ENCODE assay signal across 9 cellular contexts in the genomic region with DNA sequence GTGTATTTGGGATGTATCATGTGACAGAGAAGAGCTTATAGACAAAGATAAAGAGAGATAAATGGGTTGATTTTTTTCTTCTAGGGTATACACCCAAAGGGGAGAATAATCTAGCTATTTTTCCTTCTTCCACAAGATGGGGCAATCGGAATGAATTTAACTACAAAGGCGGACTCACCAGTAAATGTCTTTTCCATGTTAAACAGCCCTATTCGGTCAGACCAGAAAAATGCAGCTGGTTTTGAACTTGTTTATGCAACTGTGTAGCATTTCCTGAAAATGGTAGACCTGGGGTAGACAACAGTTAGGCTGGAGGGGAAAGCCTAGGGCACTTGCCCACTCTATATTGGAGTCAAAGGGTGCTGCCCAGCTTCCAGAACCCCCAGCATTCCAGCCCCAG.
DNase-seq lines count a peak whose midpoint lies in the region; ATAC-seq and TF ChIP-seq lines count a peak whose summit lies in the region.
"Had no signal": no experiment of that assay in that cellular context is flagged by ENCODE, and none has a peak within 500 bp of the region (broad histone marks: within the 10 kb centered on the region; RNA-seq: fewer than 3 reads in every experiment).

No MANE protein-coding gene starts in this region.

- H3K27me3 ChIP-seq in dorsolateral prefrontal cortex (no peaks in the 10 kb centered on the region), aorta (ENCODE audit: control insufficient read depth in 1 of 2, insufficient read depth in 2 of 2, low read length in 1 of 2) (no peaks in the 10 kb centered on the region)

- H3K9me3 Mint-ChIP-seq in osteocyte (ENCODE audit: unreplicated experiment) = peaks cover 7% of the 10 kb centered on the region

- no peak overlapping the region for H3K4me3 Mint-ChIP-seq in osteocyte (ENCODE audit: unreplicated experiment)
- H3K4me3 Mint-ChIP-seq: T-helper 1 cell treated with Interleukin-12 subunit alpha and Interleukin-12 subunit beta and Interleukin-4 antibody, amounts not matched to agents 30 μg/mL and 1 μg/mL, for 36 hours had no signal

- WGBS in aorta, 2 donors = 17% methylated on average over 3 of the region's 3 CpGs

- ATAC-seq in aorta (ENCODE audit: low FRiP score) (no peak), GM21619 (IDR thresholded peaks at IDR 0.05; ENCODE audit: unreplicated experiment) (no peak)

- no peaks in the 10 kb centered on the region for H3K9me3 ChIP-seq in aorta (ENCODE audit: control insufficient read depth, low read length)

- peak overlapping the region in 20 of 59 donors; percentile 3 to 98 (median 87) for H3K27ac ChIP-seq in dorsolateral prefrontal cortex
- no peak overlapping the region for H3K27ac ChIP-seq in aorta (ENCODE audit: low read depth in 1 of 2, low read length in 2 of 2)

- no peaks in the 10 kb centered on the region for H3K36me3 Mint-ChIP-seq in osteocyte (ENCODE audit: unreplicated experiment)

- no peak overlapping the region for H3K4me3 ChIP-seq in dorsolateral prefrontal cortex
- H3K4me3 ChIP-seq in aorta (ENCODE audit: low read length in 2 of 2) = no peak overlapping the region

- peaks cover 14% of the 10 kb centered on the region for H3K4me1 Mint-ChIP-seq in osteocyte (ENCODE audit: unreplicated experiment)

- DNase-seq in GM04504 (ENCODE audit: low read depth) = peak; percentile 3
- DNase-seq in NCI-H2227 treated with DMSO at 0.1 percent for 48 hours (lab: John Stamatoyannopoulos, UW) = peak; percentile 52
- no peak for DNase-seq in dorsolateral prefrontal cortex
- DNase-seq in osteocyte (ENCODE audit: extremely low spot score, unreplicated experiment) = no peak
- no peak for DNase-seq in stimulated activated CD4-positive, alpha-beta T cell treated with anti-CD3 and anti-CD28 coated beads, Interleukin-4, amount 100 ng/mL, for 4 hours
- DNase-seq in aorta = no peak
- no peak for DNase-seq in stimulated activated CD4-positive, alpha-beta T cell treated with anti-CD3 and anti-CD28 coated beads, Interleukin-1b, Interleukin-23, amount 100 ng/mL, for 48 hours

- H3K4me1 ChIP-seq in aorta (ENCODE audit: control insufficient read depth in 1 of 2, insufficient read depth in 2 of 2, low read length in 2 of 2) = no peaks in the 10 kb centered on the region

- no peaks in the 10 kb centered on the region for H3K36me3 ChIP-seq in aorta (ENCODE audit: control insufficient read depth in 1 of 2, insufficient read depth in 2 of 2, low read length in 1 of 2)

- H3K27ac Mint-ChIP-seq in osteocyte (ENCODE audit: unreplicated experiment) = no peak overlapping the region
- H3K27ac Mint-ChIP-seq: T-helper 1 cell treated with Interleukin-12 subunit alpha and Interleukin-12 subunit beta and Interleukin-4 antibody, amounts not matched to agents 30 μg/mL and 1 μg/mL, for 36 hours had no signal

- peaks cover 19% of the 10 kb centered on the region for H3K27me3 Mint-ChIP-seq in osteocyte (ENCODE audit: unreplicated experiment)

- intact Hi-C loops in dorsolateral prefrontal cortex (cut with DNase I) = loop anchor here (1.0 to 10.0 kb wide), 9 partner anchors 59 to 953 kb away; no protein-coding TSS in a partner anchor
- intact Hi-C loops in aorta (cut with DNase I) = no loop called here

- TF ChIP-seq CTCF in dorsolateral prefrontal cortex (IDR thresholded peaks at IDR 0.05 in 54 of 56, conservative IDR thresholded peaks at IDR 0.05 in 2 of 56; ENCODE audit: low read depth in 1 of 56, partially characterized antibody in 56 of 56) (peak; percentile 27 to 85 (median 68)), osteocyte (IDR thresholded peaks at IDR 0.05) (peak; percentile 71)

Comparison
In these comparisons a context has a peak if more than half of its experiments do, and no peak if none do; other contexts are left out.
1. DNase-seq: peak in GM04504 (single experiment) and NCI-H2227 treated with DMSO at 0.1 percent for 48 hours (single experiment); none in dorsolateral prefrontal cortex (0 of 10), osteocyte (single experiment), stimulated activated CD4-positive, alpha-beta T cell treated with anti-CD3 and anti-CD28 coated beads, Interleukin-4, amount 100 ng/mL, for 4 hours (0 of 2), aorta (0 of 2) and stimulated activated CD4-positive, alpha-beta T cell treated with anti-CD3 and anti-CD28 coated beads, Interleukin-1b, Interleukin-23, amount 100 ng/mL, for 48 hours (single experiment).
2. intact Hi-C loops: an anchor here in dorsolateral prefrontal cortex (1.0 to 10.0 kb wide); none called in aorta.